8 cellular contexts compared by ENCODE assay signal in genomic region chr2:12456293-12457151, GRCh38.
DNase-seq lines count a peak whose midpoint lies in the region; ATAC-seq, FAIRE-seq and TF ChIP-seq lines count a peak whose summit lies in the region.

No MANE protein-coding gene starts in this region.

- CTCF ChIA-PET in K562 (lab: Yijun Ruan, JAX; ENCODE audit: low intra/inter-chr PET ratio): no interaction called here

- BruUV-seq in K562 (replicated peaks; lab: Mats Ljungman, UMichigan): TSS peak; percentile 82

- FAIRE-seq in K562 (lab: Jason Lieb, UNC): peak; percentile 90

- TF ChIP-seq RAD21 in K562 (CRISPR knock-in tag; conservative IDR thresholded peaks at IDR 0.05 in 1 of 2, IDR thresholded peaks at IDR 0.05 in 1 of 2): peak; percentile 15 to 38; a peak in 2 of 4 replicates

- DNase-seq in Caki2 (ENCODE audit: low read depth) (peak; percentile 43), HUDEP-2 (lab: John Stamatoyannopoulos, UW; ENCODE audit: unreplicated experiment in 76 of 76) (peak in 72 of 76 experiments; percentile 8 to 87 (median 62)), T1000 (lab: John Stamatoyannopoulos, UW) (peak; percentile 70), K562 (ENCODE audit: extremely low read depth in 1 of 4, low spot score in 3 of 4) (peak; percentile 77 to 92 (median 84)), kidney tubule cell (ENCODE audit: low spot score) (peak; percentile 93), NCI-H526 treated with DMSO at 0.1 percent for 48 hours (lab: John Stamatoyannopoulos, UW) (no peak)
- peak; percentile 72 for DNase-seq in stimulated activated CD4-positive, alpha-beta T cell treated with anti-CD3 and anti-CD28 coated beads, Interleukin-4, amount 100 ng/mL, for 24 hours

- H3K27ac ChIP-seq in K562 (ENCODE audit: extremely low read depth, low read depth, low read length): peak overlapping the region; percentile 89

- no peaks in the 10 kb centered on the region for H4K20me1 ChIP-seq in K562 (replicated peaks; ENCODE audit: control insufficient read depth, insufficient read depth, low read length)

- intact Hi-C loops in K562 (cut with micrococcal nuclease): no loop called here

- ATAC-seq in GM21515 (IDR thresholded peaks at IDR 0.05; ENCODE audit: unreplicated experiment) (peak; percentile 96), K562 (peak; percentile 94)

- no peaks in the 10 kb centered on the region for H3K36me3 ChIP-seq in K562 (ENCODE audit: control insufficient read depth, insufficient read depth, low read length)

- TF ChIP-seq EP300 in K562 (IDR thresholded peaks at IDR 0.05; ENCODE audit: low read length): peak; percentile 61

- H3K4me2 ChIP-seq in K562 (ENCODE audit: insufficient read depth, low read length): peak overlapping the region; percentile 73

- POLR2A ChIA-PET in K562 (lab: Yijun Ruan, JAX): interaction anchor here (0.9 to 1.0 kb wide), 2 partner anchors 12 to 40 kb away, joined by 3 to 4 read pairs; no protein-coding TSS in a partner anchor

- TF ChIP-seq CTCF in K562 (IDR thresholded peaks at IDR 0.05 in 2 of 3, conservative IDR thresholded peaks at IDR 0.05 in 1 of 3; ENCODE audit: insufficient read depth in 2 of 3, low read depth in 1 of 3, low read length in 3 of 3): no peak

- H3K79me2 ChIP-seq in K562 (ENCODE audit: control insufficient read depth, insufficient read depth, low read length): no peaks in the 10 kb centered on the region

- WGBS in K562 (ENCODE audit: insufficient coverage, low coverage, missing lambda C conversion rate): 8% methylated on average over 7 of the region's 7 CpGs

- peaks cover 4 to 28% of the 10 kb centered on the region in 2 experiments; a peak in 2 of 5 replicates for H3K4me1 ChIP-seq in K562 (replicated peaks in 1 of 2; ENCODE audit: control insufficient read depth in 2 of 2, insufficient read depth in 2 of 2, low read length in 2 of 2)

- peak overlapping the region; percentile 8; the same call in 1 of the 2 replicates for H3K4me3 ChIP-seq in K562

- H3K9me1 ChIP-seq in K562 (ENCODE audit: control insufficient read depth, insufficient read depth, low read length): no peaks in the 10 kb centered on the region

- H3K27me3 ChIP-seq in K562 (ENCODE audit: control insufficient read depth in 2 of 2, insufficient read depth in 2 of 2, low read length in 2 of 2): no peaks in the 10 kb centered on the region

- H3K9me3 ChIP-seq in K562 (replicated peaks; ENCODE audit: control insufficient read depth, insufficient read depth, low read depth, low read length): 0 out of 2 replicates have a peak, but pooled peaks cover 2% of the 10 kb centered on the region

- 0 out of 2 replicates have a peak, but pooled peaks have one; percentile 41 for TF ChIP-seq POLR2A in K562 (conservative IDR thresholded peaks at IDR 0.05)

- peak overlapping the region; percentile 87 for H2AFZ ChIP-seq in K562 (ENCODE audit: low read depth, low read length)

- in situ Hi-C loops in Caki2 (cut with HindIII; ENCODE audit: low pct_unique_long_range_greater_than_20kb, low sequenced_read_pairs): no loop called here
- in situ Hi-C loops in K562 (cut with MboI): no loop called here

- peak overlapping the region in 1 of 2 experiments; percentile 67; a peak in 2 of 4 replicates for H3K9ac ChIP-seq in K562 (ENCODE audit: insufficient read depth in 1 of 2, low read depth in 2 of 2, low read length in 2 of 2)

TF ChIP-seq in K562, 482 proteins besides CTCF, POLR2A, EP300 and RAD21 (continues in another document):
- peak; percentile 100 for TF ChIP-seq CEBPB (tag; IDR thresholded peaks at IDR 0.05)
- no peak for TF ChIP-seq ZNF551 (CRISPR knock-in tag; IDR thresholded peaks at IDR 0.05)
- peak; percentile 65; the same call in 1 of the 2 replicates for TF ChIP-seq JUND (IDR thresholded peaks at IDR 0.05; ENCODE audit: borderline replicate concordance, low read depth, low read length)
- TF ChIP-seq JUND (tag; IDR thresholded peaks at IDR 0.05; ENCODE audit: borderline replicate concordance, low read depth, low read length): peak; percentile 72; the same call in 2 of the 3 replicates
- peak; percentile 72 for TF ChIP-seq NR2C1 (IDR thresholded peaks at IDR 0.05)
- peak; percentile 86 for TF ChIP-seq NR2C1 (tag; IDR thresholded peaks at IDR 0.05)
- TF ChIP-seq CTCFL (IDR thresholded peaks at IDR 0.05; ENCODE audit: borderline replicate concordance, insufficient read depth, low read depth, low read length, poor library complexity, severe bottlenecking): no peak
- TF ChIP-seq ZHX1 (conservative IDR thresholded peaks at IDR 0.05; ENCODE audit: low read length): no peak
- TF ChIP-seq WHSC1 (IDR thresholded peaks at IDR 0.05; ENCODE audit: low read length): no peak
- TF ChIP-seq ILK (tag; IDR thresholded peaks at IDR 0.05; ENCODE audit: borderline replicate concordance, low read depth): no peak
- TF ChIP-seq PRDM10 (IDR thresholded peaks at IDR 0.05; ENCODE audit: partially characterized antibody): no peak
- no peak; the same call in 1 of the 2 replicates for TF ChIP-seq MAFG (tag; conservative IDR thresholded peaks at IDR 0.05)
- no peak for TF ChIP-seq ZBTB33 (CRISPR knock-in tag; IDR thresholded peaks at IDR 0.05)
